17 cellular contexts compared by ENCODE assay signal in the genomic region with DNA sequence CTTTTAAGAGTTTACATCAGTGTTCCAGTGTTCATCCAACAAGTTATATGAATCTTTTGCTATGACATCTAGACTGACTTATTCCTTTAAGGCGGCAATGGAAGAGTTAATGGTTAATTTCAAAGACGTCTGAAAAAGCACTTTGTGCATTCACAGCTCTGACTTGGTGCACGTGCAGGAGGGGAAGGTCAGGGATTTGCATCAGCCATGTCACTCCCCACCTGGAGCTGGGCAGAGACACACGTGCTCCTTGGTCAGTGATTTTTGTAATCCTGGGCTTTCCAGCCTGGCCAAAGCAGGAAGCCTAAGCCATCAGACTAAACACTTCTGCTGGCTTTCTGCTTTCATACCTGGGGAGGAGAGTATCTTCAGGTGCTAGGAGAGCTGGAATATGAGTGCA.
"Had no signal": no experiment of that assay in that cellular context is flagged by ENCODE, and none has a peak within 500 bp of the region (broad histone marks: within the 10 kb centered on the region; RNA-seq: fewer than 3 reads in every experiment).

No MANE protein-coding gene starts in this region.

- H3K4me1 ChIP-seq: heart left ventricle, right atrium auricular region had no signal

- ATAC-seq: heart left ventricle; left ventricle myocardium superior; mucosa of descending colon; naive thymus-derived CD8-positive, alpha-beta T cell had no signal

- H3K27me3 Mint-ChIP-seq: naive thymus-derived CD8-positive, alpha-beta T cell had no signal

- H3K4me3 Mint-ChIP-seq: naive thymus-derived CD8-positive, alpha-beta T cell had no signal

- H3K27ac ChIP-seq: dorsolateral prefrontal cortex, heart left ventricle, neutrophil, right atrium auricular region had no signal

- H3K27me3 ChIP-seq: dorsolateral prefrontal cortex, heart left ventricle, neutrophil, right atrium auricular region had no signal

- H3K9me3 ChIP-seq: mucosa of descending colon, neutrophil had no signal

- DNase-seq: cortex of kidney; dorsolateral prefrontal cortex; effector CD8-positive, alpha-beta T cell; foreskin melanocyte; heart left ventricle; hippocampal formation; kidney glomerular epithelial cell; left ventricle myocardium superior; mucosa of descending colon; naive thymus-derived CD8-positive, alpha-beta T cell; posterior cingulate gyrus; stimulated activated CD4-positive, alpha-beta T cell treated with anti-CD3 and anti-CD28 coated beads, Interleukin-2, amount 100 ng/mL, for 48 hours; stimulated activated naive CD4-positive, alpha-beta T cell treated with Interleukin-2 at 50 U/mL for 16 hours; trophoblast cell had no signal

- H3K27ac Mint-ChIP-seq: naive thymus-derived CD8-positive, alpha-beta T cell had no signal

- H3K4me3 ChIP-seq: dorsolateral prefrontal cortex, heart left ventricle, mucosa of descending colon, right atrium auricular region, smooth muscle cell had no signal

- H3K36me3 ChIP-seq: neutrophil, right atrium auricular region had no signal

- H3K4me2 ChIP-seq: smooth muscle cell had no signal
